Comparison of ENCODE assay signal across 15 cellular contexts in genomic region chr2:128357561-128358370, GRCh38.
"Had no signal": no experiment of that assay in that cellular context is flagged by ENCODE, and none has a peak within 500 bp of the region (broad histone marks: within the 10 kb centered on the region; RNA-seq: fewer than 3 reads in every experiment).

No MANE protein-coding gene starts in this region.

- H3K36me3 ChIP-seq: brain microvascular endothelial cell, stomach had no signal

- DNase-seq: activated CD4-positive, alpha-beta T cell treated with anti-CD3 and anti-CD28 coated beads, Interleukin-2, amount 10 ng/mL, durations not matched to agents 24 days and 14 days; activated naive CD4-positive, alpha-beta T cell; activated T-cell treated with anti-CD3 and anti-CD28 coated beads, Interleukin-2, amount 50 U/mL, for 72 hours; anterior cingulate cortex; brain microvascular endothelial cell; cerebellar nuclear complex; erythroblast; nucleus accumbens; right cardiac atrium; small intestine; stomach; SW 1271 had no signal

- H3K27ac ChIP-seq: brain microvascular endothelial cell, stomach had no signal

- ATAC-seq: activated T-cell treated with anti-CD3 and anti-CD28 coated beads, Interleukin-2, amount 50 U/mL, for 72 hours; natural killer cell treated with Interleukin-12 subunit alpha and Interleukin-12 subunit beta and Interleukin-15 and Interleukin-18, amount 100 ng/mL, for 72 hours; right cardiac atrium; WTC11 had no signal

- FAIRE-seq: islet of Langerhans, small intestine had no signal

- H3K4me3 ChIP-seq: stomach had no signal

- H3K27me3 ChIP-seq: brain microvascular endothelial cell, stomach had no signal

- H3K9me3 ChIP-seq: stomach had no signal
